16 cellular contexts compared by ENCODE assay signal in the genomic region with DNA sequence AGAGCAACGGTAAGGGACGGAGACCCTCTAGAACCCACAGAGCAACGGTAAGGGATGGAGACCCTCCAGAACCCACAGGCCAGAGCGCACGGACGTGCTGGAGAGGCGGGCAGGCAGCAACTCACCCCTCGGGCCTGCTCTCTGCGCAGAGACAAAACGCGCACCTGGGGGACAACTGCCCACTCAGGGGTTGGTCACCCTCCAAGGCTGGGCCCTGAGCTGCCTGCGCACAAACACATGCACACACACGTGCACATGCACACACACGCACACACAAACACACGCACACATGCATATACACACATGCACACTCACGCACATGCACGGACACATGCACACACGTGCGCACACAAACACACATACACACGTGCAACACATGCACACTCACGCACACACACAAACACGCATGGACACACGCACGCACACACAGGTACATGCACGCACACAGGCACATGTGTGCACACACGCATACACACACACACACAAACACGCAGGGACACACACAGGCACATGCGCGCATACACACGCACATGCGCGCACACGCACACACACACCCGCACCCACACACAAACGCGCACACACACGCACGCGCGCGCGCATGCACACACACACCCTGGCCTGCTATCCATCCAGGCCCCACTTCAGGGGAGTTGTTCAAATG.
DNase-seq lines count a peak whose midpoint lies in the region; ATAC-seq, FAIRE-seq and TF ChIP-seq lines count a peak whose summit lies in the region.
"Had no signal": no experiment of that assay in that cellular context is flagged by ENCODE, and none has a peak within 500 bp of the region (broad histone marks: within the 10 kb centered on the region; RNA-seq: fewer than 3 reads in every experiment).

No MANE protein-coding gene starts in this region.

- H3K36me3 ChIP-seq in BLaER1 treated with 17β-estradiol and CSF1 and Interleukin-3, amounts not matched to agents 10 nM and 100 nM = peaks cover 37 to 79% (median 48%) of the 10 kb centered on the region in 11 experiments
- H3K36me3 ChIP-seq in ectodermal cell (ENCODE audit: control insufficient read depth, insufficient read depth, low read length) = peaks cover 4% of the 10 kb centered on the region

- 94 to 95% methylated on average over 42 of the region's 42 CpGs for WGBS in ectodermal cell, 2 experiments

- peaks cover 9 to 39% (median 20%) of the 10 kb centered on the region in 11 experiments for H3K9me3 ChIP-seq in BLaER1 treated with 17β-estradiol and CSF1 and Interleukin-3, amounts not matched to agents 10 nM and 100 nM (replicated peaks in 1 of 11)
- no peaks in the 10 kb centered on the region for H3K9me3 ChIP-seq in ectodermal cell (ENCODE audit: control insufficient read depth, low read length)
- H3K9me3 ChIP-seq: thyroid gland had no signal

- no peaks in the 10 kb centered on the region for H3K27me3 Mint-ChIP-seq in nephron (ENCODE audit: low read depth)

- peaks cover 75 to 95% (median 85%) of the 10 kb centered on the region in 11 experiments for H4K20me1 ChIP-seq in BLaER1 treated with 17β-estradiol and CSF1 and Interleukin-3, amounts not matched to agents 10 nM and 100 nM

- H3K27ac ChIP-seq in BLaER1 treated with 17β-estradiol and CSF1 and Interleukin-3, amounts not matched to agents 10 nM and 100 nM = peak overlapping the region in 4 of 11 experiments; percentile 0 to 74 (median 64); a peak in 5 of 22 replicates
- H3K27ac ChIP-seq in ectodermal cell (ENCODE audit: insufficient read depth, low read depth, low read length, poor library complexity, severe bottlenecking) = peak overlapping the region; percentile 26
- H3K27ac ChIP-seq: thyroid gland had no signal

- peaks cover 56% of the 10 kb centered on the region for H3K36me3 Mint-ChIP-seq in nephron (ENCODE audit: low read depth)

- peak overlapping the region; percentile 47 to 80 (median 65) for H3K27ac Mint-ChIP-seq in nephron

- peak overlapping the region in 8 of 11 experiments; percentile 30 to 63 (median 44); a peak in 7 of 22 replicates for H3K9ac ChIP-seq in BLaER1 treated with 17β-estradiol and CSF1 and Interleukin-3, amounts not matched to agents 10 nM and 100 nM

- no peak for TF ChIP-seq POLR2A in GM12892 (IDR thresholded peaks at IDR 0.05; ENCODE audit: low read depth, low read length)

- no peak overlapping the region for H3K4me3 Mint-ChIP-seq in nephron

- DNase-seq in GM12892 (ENCODE audit: insufficient read length) (no peak), GDM1 (lab: John Stamatoyannopoulos, UW) (no peak), putamen (ENCODE audit: low spot score) (no peak)
- DNase-seq: activated effector memory CD4-positive, alpha-beta T cell treated with anti-CD3 and anti-CD28 coated beads, Interleukin-2, amount 50 U/mL, for 16 hours; aorta; NCI-H2081 treated with DMSO at 0.1 percent for 48 hours; NCI-H524; occipital lobe; stimulated activated CD4-positive, alpha-beta T cell treated with anti-CD3 and anti-CD28 coated beads, Interleukin-2, amount 100 ng/mL, for 48 hours; thyroid gland had no signal

- H3K4me2 ChIP-seq in BLaER1 treated with 17β-estradiol and CSF1 and Interleukin-3, amounts not matched to agents 10 nM and 100 nM = peak overlapping the region; percentile 74 to 99 (median 89)

- ATAC-seq in HG02885 (IDR thresholded peaks at IDR 0.05; ENCODE audit: poor library complexity, unreplicated experiment) (no peak), HG02981 (IDR thresholded peaks at IDR 0.05; ENCODE audit: unreplicated experiment) (no peak)

- peaks cover 33% of the 10 kb centered on the region for H3K4me1 Mint-ChIP-seq in nephron

- FAIRE-seq in GM12892 (lab: Jason Lieb, UNC) = peak; percentile 88

- no peak for TF ChIP-seq CTCF in nephron (IDR thresholded peaks at IDR 0.05; ENCODE audit: unreplicated experiment in 3 of 3)

- peaks cover 78 to 94% (median 86%) of the 10 kb centered on the region in 10 experiments for H3K4me1 ChIP-seq in BLaER1 treated with 17β-estradiol and CSF1 and Interleukin-3, amounts not matched to agents 10 nM and 100 nM
- peaks cover 19% of the 10 kb centered on the region for H3K4me1 ChIP-seq in ectodermal cell (ENCODE audit: control insufficient read depth, insufficient read depth, low read length)

- peaks cover 5% of the 10 kb centered on the region for H3K9me3 Mint-ChIP-seq in nephron

- H3K27me3 ChIP-seq in BLaER1 treated with 17β-estradiol and CSF1 and Interleukin-3, amounts not matched to agents 10 nM and 100 nM = no peaks in the 10 kb centered on the region
- H3K27me3 ChIP-seq in ectodermal cell (ENCODE audit: control insufficient read depth, insufficient read depth, low read length, poor library complexity, severe bottlenecking) = no peaks in the 10 kb centered on the region
- H3K27me3 ChIP-seq: thyroid gland had no signal

- H3K4me3 ChIP-seq in BLaER1 treated with 17β-estradiol and CSF1 and Interleukin-3, amounts not matched to agents 10 nM and 100 nM = peak overlapping the region in 1 of 10 experiments; percentile 52; a peak in 2 of 20 replicates
- no peak overlapping the region for H3K4me3 ChIP-seq in ectodermal cell (ENCODE audit: insufficient read depth, low read depth, low read length)
- H3K4me3 ChIP-seq: PC-9, thyroid gland had no signal
